ENCODE assay signal across 20 cellular contexts in genomic region chr2:30949435-30949834, GRCh38.
DNase-seq lines count a peak whose midpoint lies in the region; ATAC-seq and TF ChIP-seq lines count a peak whose summit lies in the region.
"Had no signal": no experiment of that assay in that cellular context is flagged by ENCODE, and none has a peak within 500 bp of the region (broad histone marks: within the 10 kb centered on the region; RNA-seq: fewer than 3 reads in every experiment).

No MANE protein-coding gene starts in this region.

- H3K9me2 ChIP-seq in SK-N-SH: no peaks in the 10 kb centered on the region

- intact Hi-C loops in activated CD4-positive, alpha-beta T cell treated with anti-CD3 and anti-CD28 coated beads for 36 hours (cut with DNase I, micrococcal nuclease): no loop called here

- WGBS in SK-N-SH (ENCODE audit: low lambda C conversion rate): 44% methylated on average over 4 of the region's 4 CpGs

- H3K79me2 ChIP-seq in SK-N-SH (ENCODE audit: insufficient read depth): no peaks in the 10 kb centered on the region

- H3K9me3 Mint-ChIP-seq in activated CD4-positive, alpha-beta T cell treated with anti-CD3 and anti-CD28 coated beads for 36 hours (ENCODE audit: low read depth): no peaks in the 10 kb centered on the region
- H3K9me3 Mint-ChIP-seq: CD4-positive, alpha-beta T cell had no signal

- ATAC-seq in SK-N-SH treated with all-trans-retinoic acid at 6 μM for 48 hours: no peak
- no peak for ATAC-seq in HG03139 (IDR thresholded peaks at IDR 0.05; ENCODE audit: unreplicated experiment)
- ATAC-seq in activated CD4-positive, alpha-beta T cell treated with anti-CD3 and anti-CD28 coated beads for 36 hours: no peak
- ATAC-seq: A549, GM23338, HepG2 had no signal

- H3K9ac ChIP-seq in SK-N-SH: no peak overlapping the region

- no peak overlapping the region for H3K4me3 ChIP-seq in SK-N-SH (ENCODE audit: low read depth in 2 of 2, low read length in 1 of 2)
- H3K4me3 ChIP-seq: A549, GM23338 had no signal

- no peak for TF ChIP-seq CTCF in SK-N-SH (IDR thresholded peaks at IDR 0.05)

- CTCF ChIA-PET in SK-N-SH (lab: Yijun Ruan, JAX): interaction anchor here (0.9 to 1.1 kb wide), 3 partner anchors 10 to 384 kb away, joined by 3 to 5 read pairs (median 3); partner anchors contain the start of gene GALNT14
- CTCF ChIA-PET in activated CD4-positive, alpha-beta T cell treated with anti-CD3 and anti-CD28 coated beads for 36 hours (lab: Charles Lee): interaction anchor here (1.4 kb wide), 1 partner anchor 220 kb away, joined by 5 read pairs; no protein-coding TSS in a partner anchor

- no peaks in the 10 kb centered on the region for H3K9me3 ChIP-seq in SK-N-SH
- H3K9me3 ChIP-seq: A549 had no signal

- no peaks in the 10 kb centered on the region for H3K27me3 Mint-ChIP-seq in activated CD4-positive, alpha-beta T cell treated with anti-CD3 and anti-CD28 coated beads for 36 hours
- H3K27me3 Mint-ChIP-seq: CD4-positive, alpha-beta T cell; IgD-negative memory B cell had no signal

- no peak overlapping the region for H3K4me3 Mint-ChIP-seq in activated CD4-positive, alpha-beta T cell treated with anti-CD3 and anti-CD28 coated beads for 36 hours
- H3K4me3 Mint-ChIP-seq: CD4-positive, alpha-beta T cell; GM23338; HFFc6; IgD-negative memory B cell had no signal

- H3K27me3 ChIP-seq in SK-N-SH (ENCODE audit: insufficient read depth): no peaks in the 10 kb centered on the region

- H3K4me2 ChIP-seq in SK-N-SH: no peak overlapping the region
- H3K4me2 ChIP-seq: A549, GM23338 had no signal

- H3K36me3 ChIP-seq in SK-N-SH (replicated peaks in 1 of 2; ENCODE audit: control insufficient read depth in 1 of 2, insufficient read depth in 2 of 2, low read length in 1 of 2): no peaks in the 10 kb centered on the region

- peaks cover 5% of the 10 kb centered on the region for H3K4me1 Mint-ChIP-seq in activated CD4-positive, alpha-beta T cell treated with anti-CD3 and anti-CD28 coated beads for 36 hours
- H3K4me1 Mint-ChIP-seq: GM23338, IgD-negative memory B cell had no signal

- no peak for TF ChIP-seq EP300 in SK-N-SH (IDR thresholded peaks at IDR 0.05; ENCODE audit: borderline replicate concordance in 1 of 2, low read depth in 1 of 2, low read length in 1 of 2)

- TF ChIP-seq RAD21 in SK-N-SH (IDR thresholded peaks at IDR 0.05; ENCODE audit: low read length): no peak

- peaks cover 0 to 8% of the 10 kb centered on the region in 2 experiments; a peak in 1 of 4 replicates for H3K4me1 ChIP-seq in SK-N-SH (ENCODE audit: control insufficient read depth in 1 of 2, insufficient read depth in 2 of 2, low read depth in 1 of 2, low read length in 1 of 2)
- H3K4me1 ChIP-seq: A549 had no signal

- H3F3A ChIP-seq in SK-N-SH (replicated peaks; ENCODE audit: insufficient read depth): no peaks in the 10 kb centered on the region

- H2AFZ ChIP-seq in SK-N-SH (ENCODE audit: low read depth): no peak overlapping the region
- H2AFZ ChIP-seq: GM23338 had no signal

- POLR2A ChIA-PET in SK-N-SH (lab: Yijun Ruan, JAX): no interaction called here
- POLR2A ChIA-PET in activated CD4-positive, alpha-beta T cell treated with anti-CD3 and anti-CD28 coated beads for 36 hours (lab: Charles Lee): no interaction called here

- H3K27ac Mint-ChIP-seq in activated CD4-positive, alpha-beta T cell treated with anti-CD3 and anti-CD28 coated beads for 36 hours: no peak overlapping the region
- H3K27ac Mint-ChIP-seq: CD4-positive, alpha-beta T cell; GM23338; HFFc6; IgD-negative memory B cell had no signal

- H4K20me1 ChIP-seq in SK-N-SH (ENCODE audit: insufficient read depth): no peaks in the 10 kb centered on the region

- H3K36me3 Mint-ChIP-seq in activated CD4-positive, alpha-beta T cell treated with anti-CD3 and anti-CD28 coated beads for 36 hours (ENCODE audit: low read depth): no peaks in the 10 kb centered on the region

- H3K27ac ChIP-seq in SK-N-SH (ENCODE audit: low read depth in 2 of 2, low read length in 1 of 2): no peak overlapping the region
- H3K27ac ChIP-seq: 22Rv1, A549, C4-2B had no signal

- DNase-seq in SK-N-SH: no peak
- DNase-seq in RPMI7951 (ENCODE audit: low read depth): peak; percentile 19
- DNase-seq in fibroblast of gingiva (ENCODE audit: low read depth): peak; percentile 49
- DNase-seq in NCI-H446 (lab: John Stamatoyannopoulos, UW): no peak
- DNase-seq in NCI-H1105 treated with DMSO at 0.1 percent for 48 hours (lab: John Stamatoyannopoulos, UW): no peak
- DNase-seq in activated CD4-positive, alpha-beta T cell treated with anti-CD3 and anti-CD28 coated beads for 36 hours: no peak
- DNase-seq: CD4-positive, alpha-beta T cell; DMS153; DMS79; GDM1; HCEC 1CT; HFFc6 had no signal

TF ChIP-seq in SK-N-SH treated with all-trans-retinoic acid at 6 μM for 48 hours, 23 proteins besides CTCF, POLR2A, EP300 and RAD21:
- no peak for TF ChIP-seq ZFP30 (CRISPR knock-in tag; IDR thresholded peaks at IDR 0.05)
- peak; percentile 53; the same call in 1 of the 2 replicates for TF ChIP-seq ZFP3 (CRISPR knock-in tag; IDR thresholded peaks at IDR 0.05)
- TF ChIP-seq BACH2 (CRISPR knock-in tag; IDR thresholded peaks at IDR 0.05; ENCODE audit: borderline replicate concordance): no peak
- TF ChIP-seq ESRRG (CRISPR knock-in tag; IDR thresholded peaks at IDR 0.05): no peak
- TF ChIP-seq ZNF70 (CRISPR knock-in tag; IDR thresholded peaks at IDR 0.05): no peak
- no peak for TF ChIP-seq ARNTL (CRISPR knock-in tag; IDR thresholded peaks at IDR 0.05; ENCODE audit: borderline replicate concordance, low read depth)

TF ChIP-seq in SK-N-SH, 30 proteins besides CTCF, POLR2A, EP300 and RAD21:
- TF ChIP-seq MXI1 (IDR thresholded peaks at IDR 0.05; ENCODE audit: low read depth, low read length): no peak
- TF ChIP-seq SMC3 (IDR thresholded peaks at IDR 0.05; ENCODE audit: low read depth, low read length): no peak
TF ChIP-seq in SK-N-SH: peak in this region for 0.

Comparison
In these comparisons a context has a peak if more than half of its experiments do, and no peak if none do; other contexts are left out.
1. DNase-seq: peak in RPMI7951 (single experiment) and fibroblast of gingiva (single experiment); none in SK-N-SH (single experiment), NCI-H446 (0 of 2), NCI-H1105 treated with DMSO at 0.1 percent for 48 hours (single experiment) and activated CD4-positive, alpha-beta T cell treated with anti-CD3 and anti-CD28 coated beads for 36 hours (single experiment).